ENCODE assay signal across 1 cellular context in genomic region chr2:222690564-222691200, GRCh38.
TF ChIP-seq lines count a peak whose summit lies in the region.

No MANE protein-coding gene starts in this region.

TF ChIP-seq in K562, 482 proteins besides CTCF, POLR2A, EP300 and RAD21 (continued from another document):
- no peak for TF ChIP-seq ZNF639 (CRISPR knock-in tag; conservative IDR thresholded peaks at IDR 0.05 in 1 of 2, IDR thresholded peaks at IDR 0.05 in 1 of 2)
- peak in 1 of 3 experiments; percentile 22 for TF ChIP-seq YY1 (IDR thresholded peaks at IDR 0.05; ENCODE audit: borderline replicate concordance in 1 of 3, control insufficient read depth in 1 of 3, extremely low read depth in 1 of 3, insufficient read depth in 3 of 3, insufficient read length in 1 of 3, insufficient replicate concordance in 2 of 3, low read depth in 1 of 3, low read length in 2 of 3)
- 0 out of 2 replicates have a peak, but pooled peaks have one; percentile 32 for TF ChIP-seq HCFC1 (IDR thresholded peaks at IDR 0.05; ENCODE audit: low read depth, low read length)
- TF ChIP-seq, protein P1, sequence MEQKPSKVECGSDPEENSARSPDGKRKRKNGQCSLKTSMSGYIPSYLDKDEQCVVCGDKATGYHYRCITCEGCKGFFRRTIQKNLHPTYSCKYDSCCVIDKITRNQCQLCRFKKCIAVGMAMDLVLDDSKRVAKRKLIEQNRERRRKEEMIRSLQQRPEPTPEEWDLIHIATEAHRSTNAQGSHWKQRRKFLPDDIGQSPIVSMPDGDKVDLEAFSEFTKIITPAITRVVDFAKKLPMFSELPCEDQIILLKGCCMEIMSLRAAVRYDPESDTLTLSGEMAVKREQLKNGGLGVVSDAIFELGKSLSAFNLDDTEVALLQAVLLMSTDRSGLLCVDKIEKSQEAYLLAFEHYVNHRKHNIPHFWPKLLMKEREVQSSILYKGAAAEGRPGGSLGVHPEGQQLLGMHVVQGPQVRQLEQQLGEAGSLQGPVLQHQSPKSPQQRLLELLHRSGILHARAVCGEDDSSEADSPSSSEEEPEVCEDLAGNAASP (IDR thresholded peaks at IDR 0.05) = no peak
- TF ChIP-seq, protein P2, sequence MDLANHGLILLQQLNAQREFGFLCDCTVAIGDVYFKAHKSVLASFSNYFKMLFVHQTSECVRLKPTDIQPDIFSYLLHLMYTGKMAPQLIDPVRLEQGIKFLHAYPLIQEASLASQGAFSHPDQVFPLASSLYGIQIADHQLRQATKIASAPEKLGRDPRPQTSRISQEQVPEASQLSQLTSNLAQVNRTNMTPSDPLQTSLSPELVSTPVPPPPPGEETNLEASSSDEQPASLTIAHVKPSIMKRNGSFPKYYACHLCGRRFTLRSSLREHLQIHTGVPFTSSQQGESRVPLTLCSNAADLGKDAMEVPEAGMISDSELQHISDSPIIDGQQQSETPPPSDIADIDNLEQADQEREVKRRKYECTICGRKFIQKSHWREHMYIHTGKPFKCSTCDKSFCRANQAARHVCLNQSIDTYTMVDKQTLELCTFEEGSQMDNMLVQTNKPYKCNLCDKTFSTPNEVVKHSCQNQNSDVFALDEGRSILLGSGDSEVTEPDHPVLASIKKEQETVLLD (IDR thresholded peaks at IDR 0.05) = no peak
- 0 out of 2 replicates have a peak, but pooled peaks have one; percentile 36 for TF ChIP-seq ELF1 (tag; IDR thresholded peaks at IDR 0.05)
- no peak for TF ChIP-seq ZNF79 (CRISPR knock-in tag; IDR thresholded peaks at IDR 0.05; ENCODE audit: low read depth)
- no peak for TF ChIP-seq U2AF1 (optimal IDR thresholded peaks at IDR 0.05; ENCODE audit: low read depth, low read length)
- no peak for TF ChIP-seq NRF1 (conservative IDR thresholded peaks at IDR 0.05 in 1 of 2, IDR thresholded peaks at IDR 0.05 in 1 of 2)
- peak; percentile 87 for TF ChIP-seq CTCFL (IDR thresholded peaks at IDR 0.05; ENCODE audit: borderline replicate concordance, insufficient read depth, low read depth, low read length, poor library complexity, severe bottlenecking)
- peak; percentile 86 for TF ChIP-seq SMC3 (conservative IDR thresholded peaks at IDR 0.05; ENCODE audit: insufficient read depth, low read depth, low read length)
- no peak for TF ChIP-seq HMGN3 (IDR thresholded peaks at IDR 0.05; ENCODE audit: borderline replicate concordance, extremely low read depth, insufficient read length, low read depth, low read length)
- no peak for TF ChIP-seq ATF1 (CRISPR knock-in tag; IDR thresholded peaks at IDR 0.05)
- peak; percentile 12; the same call in 1 of the 2 replicates for TF ChIP-seq ATF1 (tag; IDR thresholded peaks at IDR 0.05)
- TF ChIP-seq BRD9 (IDR thresholded peaks at IDR 0.05; ENCODE audit: low read depth, partially characterized antibody) = no peak
- TF ChIP-seq, protein P3, sequence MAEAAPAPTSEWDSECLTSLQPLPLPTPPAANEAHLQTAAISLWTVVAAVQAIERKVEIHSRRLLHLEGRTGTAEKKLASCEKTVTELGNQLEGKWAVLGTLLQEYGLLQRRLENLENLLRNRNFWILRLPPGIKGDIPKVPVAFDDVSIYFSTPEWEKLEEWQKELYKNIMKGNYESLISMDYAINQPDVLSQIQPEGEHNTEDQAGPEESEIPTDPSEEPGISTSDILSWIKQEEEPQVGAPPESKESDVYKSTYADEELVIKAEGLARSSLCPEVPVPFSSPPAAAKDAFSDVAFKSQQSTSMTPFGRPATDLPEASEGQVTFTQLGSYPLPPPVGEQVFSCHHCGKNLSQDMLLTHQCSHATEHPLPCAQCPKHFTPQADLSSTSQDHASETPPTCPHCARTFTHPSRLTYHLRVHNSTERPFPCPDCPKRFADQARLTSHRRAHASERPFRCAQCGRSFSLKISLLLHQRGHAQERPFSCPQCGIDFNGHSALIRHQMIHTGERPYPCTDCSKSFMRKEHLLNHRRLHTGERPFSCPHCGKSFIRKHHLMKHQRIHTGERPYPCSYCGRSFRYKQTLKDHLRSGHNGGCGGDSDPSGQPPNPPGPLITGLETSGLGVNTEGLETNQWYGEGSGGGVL (CRISPR knock-in tag; IDR thresholded peaks at IDR 0.05) = no peak
- no peak for TF ChIP-seq CBFA2T2 (conservative IDR thresholded peaks at IDR 0.05)
- TF ChIP-seq, protein P4, sequence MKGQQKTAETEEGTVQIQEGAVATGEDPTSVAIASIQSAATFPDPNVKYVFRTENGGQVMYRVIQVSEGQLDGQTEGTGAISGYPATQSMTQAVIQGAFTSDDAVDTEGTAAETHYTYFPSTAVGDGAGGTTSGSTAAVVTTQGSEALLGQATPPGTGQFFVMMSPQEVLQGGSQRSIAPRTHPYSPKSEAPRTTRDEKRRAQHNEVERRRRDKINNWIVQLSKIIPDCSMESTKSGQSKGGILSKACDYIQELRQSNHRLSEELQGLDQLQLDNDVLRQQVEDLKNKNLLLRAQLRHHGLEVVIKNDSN (CRISPR knock-in tag; IDR thresholded peaks at IDR 0.05) = no peak
- no peak for TF ChIP-seq ZNF165 (CRISPR knock-in tag; IDR thresholded peaks at IDR 0.05; ENCODE audit: borderline replicate concordance)
- no peak for TF ChIP-seq ETS1 (conservative IDR thresholded peaks at IDR 0.05; ENCODE audit: control insufficient read depth, low read depth, low read length)
- TF ChIP-seq ETV5 (CRISPR knock-in tag; IDR thresholded peaks at IDR 0.05; ENCODE audit: low read depth) = 0 out of 2 replicates have a peak, but pooled peaks have one; percentile 29
- TF ChIP-seq HDAC6 (IDR thresholded peaks at IDR 0.05; ENCODE audit: low read depth, low read length) = no peak
- no peak for TF ChIP-seq ZNF77 (CRISPR knock-in tag; IDR thresholded peaks at IDR 0.05)
- TF ChIP-seq MECOM (CRISPR knock-in tag; IDR thresholded peaks at IDR 0.05) = no peak
- TF ChIP-seq VEZF1 (CRISPR knock-in tag; IDR thresholded peaks at IDR 0.05) = peak; percentile 53
- no peak for TF ChIP-seq ZNF436 (CRISPR knock-in tag; IDR thresholded peaks at IDR 0.05)
- TF ChIP-seq, protein P5, sequence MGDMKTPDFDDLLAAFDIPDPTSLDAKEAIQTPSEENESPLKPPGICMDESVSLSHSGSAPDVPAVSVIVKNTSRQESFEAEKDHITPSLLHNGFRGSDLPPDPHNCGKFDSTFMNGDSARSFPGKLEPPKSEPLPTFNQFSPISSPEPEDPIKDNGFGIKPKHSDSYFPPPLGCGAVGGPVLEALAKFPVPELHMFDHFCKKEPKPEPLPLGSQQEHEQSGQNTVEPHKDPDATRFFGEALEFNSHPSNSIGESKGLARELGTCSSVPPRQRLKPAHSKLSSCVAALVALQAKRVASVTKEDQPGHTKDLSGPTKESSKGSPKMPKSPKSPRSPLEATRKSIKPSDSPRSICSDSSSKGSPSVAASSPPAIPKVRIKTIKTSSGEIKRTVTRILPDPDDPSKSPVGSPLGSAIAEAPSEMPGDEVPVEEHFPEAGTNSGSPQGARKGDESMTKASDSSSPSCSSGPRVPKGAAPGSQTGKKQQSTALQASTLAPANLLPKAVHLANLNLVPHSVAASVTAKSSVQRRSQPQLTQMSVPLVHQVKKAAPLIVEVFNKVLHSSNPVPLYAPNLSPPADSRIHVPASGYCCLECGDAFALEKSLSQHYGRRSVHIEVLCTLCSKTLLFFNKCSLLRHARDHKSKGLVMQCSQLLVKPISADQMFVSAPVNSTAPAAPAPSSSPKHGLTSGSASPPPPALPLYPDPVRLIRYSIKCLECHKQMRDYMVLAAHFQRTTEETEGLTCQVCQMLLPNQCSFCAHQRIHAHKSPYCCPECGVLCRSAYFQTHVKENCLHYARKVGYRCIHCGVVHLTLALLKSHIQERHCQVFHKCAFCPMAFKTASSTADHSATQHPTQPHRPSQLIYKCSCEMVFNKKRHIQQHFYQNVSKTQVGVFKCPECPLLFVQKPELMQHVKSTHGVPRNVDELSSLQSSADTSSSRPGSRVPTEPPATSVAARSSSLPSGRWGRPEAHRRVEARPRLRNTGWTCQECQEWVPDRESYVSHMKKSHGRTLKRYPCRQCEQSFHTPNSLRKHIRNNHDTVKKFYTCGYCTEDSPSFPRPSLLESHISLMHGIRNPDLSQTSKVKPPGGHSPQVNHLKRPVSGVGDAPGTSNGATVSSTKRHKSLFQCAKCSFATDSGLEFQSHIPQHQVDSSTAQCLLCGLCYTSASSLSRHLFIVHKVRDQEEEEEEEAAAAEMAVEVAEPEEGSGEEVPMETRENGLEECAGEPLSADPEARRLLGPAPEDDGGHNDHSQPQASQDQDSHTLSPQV (IDR thresholded peaks at IDR 0.05) = peak; percentile 48; the same call in 1 of the 2 replicates
- peak in 1 of 2 experiments; percentile 36; a peak in 1 of 4 replicates for TF ChIP-seq TBL1XR1 (IDR thresholded peaks at IDR 0.05; ENCODE audit: low read length in 2 of 2)
- TF ChIP-seq, protein P6, sequence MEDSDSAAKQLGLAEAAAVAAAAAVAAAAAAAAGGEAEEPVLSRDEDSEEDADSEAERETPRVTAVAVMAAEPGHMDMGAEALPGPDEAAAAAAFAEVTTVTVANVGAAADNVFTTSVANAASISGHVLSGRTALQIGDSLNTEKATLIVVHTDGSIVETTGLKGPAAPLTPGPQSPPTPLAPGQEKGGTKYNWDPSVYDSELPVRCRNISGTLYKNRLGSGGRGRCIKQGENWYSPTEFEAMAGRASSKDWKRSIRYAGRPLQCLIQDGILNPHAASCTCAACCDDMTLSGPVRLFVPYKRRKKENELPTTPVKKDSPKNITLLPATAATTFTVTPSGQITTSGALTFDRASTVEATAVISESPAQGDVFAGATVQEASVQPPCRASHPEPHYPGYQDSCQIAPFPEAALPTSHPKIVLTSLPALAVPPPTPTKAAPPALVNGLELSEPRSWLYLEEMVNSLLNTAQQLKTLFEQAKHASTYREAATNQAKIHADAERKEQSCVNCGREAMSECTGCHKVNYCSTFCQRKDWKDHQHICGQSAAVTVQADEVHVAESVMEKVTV (CRISPR knock-in tag; IDR thresholded peaks at IDR 0.05) = 0 out of 2 replicates have a peak, but pooled peaks have one; percentile 28
- TF ChIP-seq ZNF717 (CRISPR knock-in tag; IDR thresholded peaks at IDR 0.05) = no peak
- no peak for TF ChIP-seq ZNF511 (CRISPR knock-in tag; IDR thresholded peaks at IDR 0.05)
- no peak for TF ChIP-seq ZFP30 (CRISPR knock-in tag; IDR thresholded peaks at IDR 0.05; ENCODE audit: borderline replicate concordance)
- TF ChIP-seq FOXM1 (IDR thresholded peaks at IDR 0.05; ENCODE audit: low read depth) = no peak
- TF ChIP-seq FOXM1 (CRISPR knock-in tag; IDR thresholded peaks at IDR 0.05; ENCODE audit: low read depth) = no peak
- peak in 1 of 2 experiments; percentile 63; a peak in 2 of 4 replicates for TF ChIP-seq MAZ (CRISPR knock-in tag; conservative IDR thresholded peaks at IDR 0.05 in 1 of 2, IDR thresholded peaks at IDR 0.05 in 1 of 2)
- no peak for TF ChIP-seq ZBTB17 (CRISPR knock-in tag; IDR thresholded peaks at IDR 0.05)
